Comparison of ENCODE assay signal across 16 cellular contexts in the genomic region with DNA sequence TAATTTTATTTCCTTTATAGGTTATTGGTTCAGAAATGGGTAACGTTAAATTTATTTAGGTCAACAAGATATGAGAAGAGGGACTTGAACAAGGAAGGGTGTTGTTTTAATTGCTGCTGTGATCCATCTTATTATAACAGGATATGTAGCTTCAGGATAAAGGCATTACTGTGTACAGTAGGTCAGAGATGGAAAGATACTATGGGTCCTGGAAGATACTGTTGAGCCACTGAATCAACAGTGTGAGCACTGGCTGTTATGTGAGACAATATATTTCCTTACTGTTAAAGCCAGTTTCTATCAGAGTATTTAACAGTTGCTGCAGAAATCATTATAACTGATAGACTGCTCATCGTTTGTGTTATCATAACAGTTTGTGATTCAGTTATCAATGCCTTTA.
DNase-seq lines count a peak whose midpoint lies in the region; ATAC-seq and TF ChIP-seq lines count a peak whose summit lies in the region.
"Had no signal": no experiment of that assay in that cellular context is flagged by ENCODE, and none has a peak within 500 bp of the region (broad histone marks: within the 10 kb centered on the region; RNA-seq: fewer than 3 reads in every experiment).

No MANE protein-coding gene starts in this region.

- H3K27ac Mint-ChIP-seq in MCF 10A (ENCODE audit: low read depth, unreplicated experiment): peak overlapping the region; percentile 87
- H3K27ac Mint-ChIP-seq: B cell; CD4-positive, CD25-positive, alpha-beta regulatory T cell; CD8-positive, alpha-beta memory T cell had no signal

- intact Hi-C loops in MCF 10A (cut with micrococcal nuclease) (no loop called here), breast epithelium (cut with DNase I; ENCODE audit: low total_unique reads) (no loop called here)

- CTCF ChIA-PET in MCF 10A (lab: Yijun Ruan, JAX): interaction anchor here (0.6 kb wide), 1 partner anchor 287 kb away, joined by 3 read pairs; no protein-coding TSS in a partner anchor

- H3K36me3 ChIP-seq in breast epithelium (no peaks in the 10 kb centered on the region), RWPE2 (ENCODE audit: low read depth) (no peaks in the 10 kb centered on the region)
- H3K36me3 ChIP-seq: BLaER1 treated with 17β-estradiol and CSF1 and Interleukin-3, amounts not matched to agents 10 nM and 100 nM; HAP-1 had no signal

- no peak overlapping the region for H3K4me3 Mint-ChIP-seq in MCF 10A (ENCODE audit: unreplicated experiment)
- H3K4me3 Mint-ChIP-seq: B cell; CD4-positive, CD25-positive, alpha-beta regulatory T cell; CD8-positive, alpha-beta memory T cell had no signal

- no peak for TF ChIP-seq CTCF in MCF 10A (IDR thresholded peaks at IDR 0.05; ENCODE audit: unreplicated experiment)
- no peak for TF ChIP-seq CTCF in breast epithelium (IDR thresholded peaks at IDR 0.05)
- TF ChIP-seq CTCF in RWPE2 (IDR thresholded peaks at IDR 0.05; ENCODE audit: poor library complexity, severe bottlenecking): no peak
- TF ChIP-seq CTCF in foreskin keratinocyte (conservative IDR thresholded peaks at IDR 0.05): no peak

- H3K27me3 ChIP-seq in breast epithelium (no peaks in the 10 kb centered on the region), RWPE2 (ENCODE audit: insufficient read depth, poor library complexity, severe bottlenecking) (no peaks in the 10 kb centered on the region), foreskin keratinocyte (no peaks in the 10 kb centered on the region)
- H3K27me3 ChIP-seq: BLaER1 treated with 17β-estradiol and CSF1 and Interleukin-3, amounts not matched to agents 10 nM and 100 nM had no signal

- ATAC-seq in RWPE2 (ENCODE audit: low read depth) (no peak), foreskin keratinocyte (no peak), left lobe of liver (no peak), HG03045 (IDR thresholded peaks at IDR 0.05; ENCODE audit: unreplicated experiment) (no peak)

- H3K9me3 ChIP-seq in breast epithelium (no peaks in the 10 kb centered on the region), RWPE2 (ENCODE audit: severe bottlenecking) (no peaks in the 10 kb centered on the region)
- H3K9me3 ChIP-seq: HAP-1 had no signal

- H3K27ac ChIP-seq in breast epithelium: no peak overlapping the region
- H3K27ac ChIP-seq in RWPE2 (ENCODE audit: poor library complexity, severe bottlenecking): peak overlapping the region; percentile 98
- peak overlapping the region; percentile 84 for H3K27ac ChIP-seq in foreskin keratinocyte
- H3K27ac ChIP-seq: HL-60 had no signal

- no peak for TF ChIP-seq POLR2A in breast epithelium (IDR thresholded peaks at IDR 0.05)

- H3K9me3 Mint-ChIP-seq in MCF 10A (ENCODE audit: unreplicated experiment): no peaks in the 10 kb centered on the region
- H3K9me3 Mint-ChIP-seq: CD8-positive, alpha-beta memory T cell had no signal

- H3K4me1 Mint-ChIP-seq in MCF 10A (ENCODE audit: insufficient read depth, unreplicated experiment): peaks cover 30% of the 10 kb centered on the region
- H3K4me1 Mint-ChIP-seq: B cell; CD4-positive, CD25-positive, alpha-beta regulatory T cell; CD8-positive, alpha-beta memory T cell had no signal

- POLR2A ChIA-PET in MCF 10A (lab: Yijun Ruan, JAX): interaction anchor here (0.6 to 2.1 kb wide), 5 partner anchors 12 to 173 kb away, joined by 3 to 23 read pairs (median 5); no protein-coding TSS in a partner anchor

- no peaks in the 10 kb centered on the region for H3K4me1 ChIP-seq in breast epithelium
- peaks cover 28% of the 10 kb centered on the region for H3K4me1 ChIP-seq in RWPE2 (ENCODE audit: insufficient read depth, poor library complexity, severe bottlenecking)
- peaks cover 23% of the 10 kb centered on the region for H3K4me1 ChIP-seq in foreskin keratinocyte

- H3K4me3 ChIP-seq in breast epithelium (no peak overlapping the region), RWPE2 (ENCODE audit: severe bottlenecking) (no peak overlapping the region)
- H3K4me3 ChIP-seq: BLaER1 treated with 17β-estradiol and CSF1 and Interleukin-3, amounts not matched to agents 10 nM and 100 nM; GM23248; HAP-1 had no signal

- no TSS peak for BruUV-seq in MCF 10A (replicated peaks; lab: Mats Ljungman, UMichigan)

- no peaks in the 10 kb centered on the region for H3K27me3 Mint-ChIP-seq in MCF 10A (ENCODE audit: insufficient read depth, unreplicated experiment)
- H3K27me3 Mint-ChIP-seq: B cell; CD8-positive, alpha-beta memory T cell had no signal

- H3K36me3 Mint-ChIP-seq in MCF 10A (ENCODE audit: insufficient read depth, unreplicated experiment): no peaks in the 10 kb centered on the region
- H3K36me3 Mint-ChIP-seq: CD4-positive, CD25-positive, alpha-beta regulatory T cell; CD8-positive, alpha-beta memory T cell had no signal

- DNase-seq in MCF 10A (ENCODE audit: unreplicated experiment) (no peak), breast epithelium (ENCODE audit: low spot score in 2 of 2) (no peak), RWPE2 (ENCODE audit: low spot score) (no peak), foreskin keratinocyte (no peak), left lobe of liver (ENCODE audit: low spot score) (no peak), NCI-H1436 treated with DMSO at 0.1 percent for 48 hours (lab: John Stamatoyannopoulos, UW) (no peak)
- DNase-seq: 8988T; CD4-positive, CD25-positive, alpha-beta regulatory T cell; CD8-positive, alpha-beta memory T cell; COR-L47; GM23248 had no signal

Comparison
In these comparisons a context has a peak if more than half of its experiments do, and no peak if none do; other contexts are left out.
1. H3K27ac ChIP-seq: peak in RWPE2 (single experiment) and foreskin keratinocyte (single experiment); none in breast epithelium (0 of 2).